Comparison of ENCODE assay signal across 1 cellular context in genomic region chr5:473344-474192, GRCh38.
TF ChIP-seq lines count a peak whose summit lies in the region.

No MANE protein-coding gene starts in this region.

TF ChIP-seq in HepG2, 621 proteins besides CTCF, POLR2A, EP300 and RAD21 (continued from another document and continues in another):
- TF ChIP-seq, protein P1, sequence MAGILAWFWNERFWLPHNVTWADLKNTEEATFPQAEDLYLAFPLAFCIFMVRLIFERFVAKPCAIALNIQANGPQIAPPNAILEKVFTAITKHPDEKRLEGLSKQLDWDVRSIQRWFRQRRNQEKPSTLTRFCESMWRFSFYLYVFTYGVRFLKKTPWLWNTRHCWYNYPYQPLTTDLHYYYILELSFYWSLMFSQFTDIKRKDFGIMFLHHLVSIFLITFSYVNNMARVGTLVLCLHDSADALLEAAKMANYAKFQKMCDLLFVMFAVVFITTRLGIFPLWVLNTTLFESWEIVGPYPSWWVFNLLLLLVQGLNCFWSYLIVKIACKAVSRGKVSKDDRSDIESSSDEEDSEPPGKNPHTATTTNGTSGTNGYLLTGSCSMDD (CRISPR knock-in tag; IDR thresholded peaks at IDR 0.05): no peak
- TF ChIP-seq IKZF4 (CRISPR knock-in tag; IDR thresholded peaks at IDR 0.05; ENCODE audit: borderline replicate concordance, low read depth, not compliant biosample characterization): peak; percentile 7
- 0 out of 2 replicates have a peak, but pooled peaks have one; percentile 38 for TF ChIP-seq ZBTB39 (CRISPR knock-in tag; IDR thresholded peaks at IDR 0.05)
- no peak for TF ChIP-seq POLR2G (IDR thresholded peaks at IDR 0.05; ENCODE audit: low read depth, low read length)
- no peak for TF ChIP-seq ZFP1 (CRISPR knock-in tag; IDR thresholded peaks at IDR 0.05)
- no peak for TF ChIP-seq CEBPG (CRISPR knock-in tag; IDR thresholded peaks at IDR 0.05)
- TF ChIP-seq ZNF572 (CRISPR knock-in tag; IDR thresholded peaks at IDR 0.05): 0 out of 2 replicates have a peak, but pooled peaks have one; percentile 44
- TF ChIP-seq ZNF24 (IDR thresholded peaks at IDR 0.05): no peak
- TF ChIP-seq POGZ (CRISPR knock-in tag; IDR thresholded peaks at IDR 0.05): no peak
- no peak for TF ChIP-seq ZNF446 (CRISPR knock-in tag; IDR thresholded peaks at IDR 0.05)
- TF ChIP-seq TBX2 (CRISPR knock-in tag; IDR thresholded peaks at IDR 0.05; ENCODE audit: borderline replicate concordance): peak; percentile 33; the same call in 1 of the 2 replicates
- no peak for TF ChIP-seq ZNF747 (CRISPR knock-in tag; IDR thresholded peaks at IDR 0.05; ENCODE audit: borderline replicate concordance)
- TF ChIP-seq DMTF1 (CRISPR knock-in tag; IDR thresholded peaks at IDR 0.05): no peak
- TF ChIP-seq NFKBIZ (CRISPR knock-in tag; IDR thresholded peaks at IDR 0.05): no peak
- TF ChIP-seq KDM1A (CRISPR knock-in tag; IDR thresholded peaks at IDR 0.05): no peak
- TF ChIP-seq, protein P2, sequence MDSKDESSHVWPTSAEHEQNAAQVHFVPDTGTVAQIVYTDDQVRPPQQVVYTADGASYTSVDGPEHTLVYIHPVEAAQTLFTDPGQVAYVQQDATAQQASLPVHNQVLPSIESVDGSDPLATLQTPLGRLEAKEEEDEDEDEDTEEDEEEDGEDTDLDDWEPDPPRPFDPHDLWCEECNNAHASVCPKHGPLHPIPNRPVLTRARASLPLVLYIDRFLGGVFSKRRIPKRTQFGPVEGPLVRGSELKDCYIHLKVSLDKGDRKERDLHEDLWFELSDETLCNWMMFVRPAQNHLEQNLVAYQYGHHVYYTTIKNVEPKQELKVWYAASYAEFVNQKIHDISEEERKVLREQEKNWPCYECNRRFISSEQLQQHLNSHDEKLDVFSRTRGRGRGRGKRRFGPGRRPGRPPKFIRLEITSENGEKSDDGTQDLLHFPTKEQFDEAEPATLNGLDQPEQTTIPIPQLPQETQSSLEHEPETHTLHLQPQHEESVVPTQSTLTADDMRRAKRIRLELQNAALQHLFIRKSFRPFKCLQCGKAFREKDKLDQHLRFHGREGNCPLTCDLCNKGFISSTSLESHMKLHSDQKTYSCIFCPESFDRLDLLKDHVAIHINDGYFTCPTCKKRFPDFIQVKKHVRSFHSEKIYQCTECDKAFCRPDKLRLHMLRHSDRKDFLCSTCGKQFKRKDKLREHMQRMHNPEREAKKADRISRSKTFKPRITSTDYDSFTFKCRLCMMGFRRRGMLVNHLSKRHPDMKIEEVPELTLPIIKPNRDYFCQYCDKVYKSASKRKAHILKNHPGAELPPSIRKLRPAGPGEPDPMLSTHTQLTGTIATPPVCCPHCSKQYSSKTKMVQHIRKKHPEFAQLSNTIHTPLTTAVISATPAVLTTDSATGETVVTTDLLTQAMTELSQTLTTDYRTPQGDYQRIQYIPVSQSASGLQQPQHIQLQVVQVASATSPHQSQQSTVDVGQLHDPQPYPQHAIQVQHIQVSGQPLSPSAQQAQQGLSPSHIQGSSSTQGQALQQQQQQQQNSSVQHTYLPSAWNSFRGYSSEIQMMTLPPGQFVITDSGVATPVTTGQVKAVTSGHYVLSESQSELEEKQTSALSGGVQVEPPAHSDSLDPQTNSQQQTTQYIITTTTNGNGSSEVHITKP (CRISPR knock-in tag; IDR thresholded peaks at IDR 0.05; ENCODE audit: low read depth): no peak
- TF ChIP-seq, protein P3, sequence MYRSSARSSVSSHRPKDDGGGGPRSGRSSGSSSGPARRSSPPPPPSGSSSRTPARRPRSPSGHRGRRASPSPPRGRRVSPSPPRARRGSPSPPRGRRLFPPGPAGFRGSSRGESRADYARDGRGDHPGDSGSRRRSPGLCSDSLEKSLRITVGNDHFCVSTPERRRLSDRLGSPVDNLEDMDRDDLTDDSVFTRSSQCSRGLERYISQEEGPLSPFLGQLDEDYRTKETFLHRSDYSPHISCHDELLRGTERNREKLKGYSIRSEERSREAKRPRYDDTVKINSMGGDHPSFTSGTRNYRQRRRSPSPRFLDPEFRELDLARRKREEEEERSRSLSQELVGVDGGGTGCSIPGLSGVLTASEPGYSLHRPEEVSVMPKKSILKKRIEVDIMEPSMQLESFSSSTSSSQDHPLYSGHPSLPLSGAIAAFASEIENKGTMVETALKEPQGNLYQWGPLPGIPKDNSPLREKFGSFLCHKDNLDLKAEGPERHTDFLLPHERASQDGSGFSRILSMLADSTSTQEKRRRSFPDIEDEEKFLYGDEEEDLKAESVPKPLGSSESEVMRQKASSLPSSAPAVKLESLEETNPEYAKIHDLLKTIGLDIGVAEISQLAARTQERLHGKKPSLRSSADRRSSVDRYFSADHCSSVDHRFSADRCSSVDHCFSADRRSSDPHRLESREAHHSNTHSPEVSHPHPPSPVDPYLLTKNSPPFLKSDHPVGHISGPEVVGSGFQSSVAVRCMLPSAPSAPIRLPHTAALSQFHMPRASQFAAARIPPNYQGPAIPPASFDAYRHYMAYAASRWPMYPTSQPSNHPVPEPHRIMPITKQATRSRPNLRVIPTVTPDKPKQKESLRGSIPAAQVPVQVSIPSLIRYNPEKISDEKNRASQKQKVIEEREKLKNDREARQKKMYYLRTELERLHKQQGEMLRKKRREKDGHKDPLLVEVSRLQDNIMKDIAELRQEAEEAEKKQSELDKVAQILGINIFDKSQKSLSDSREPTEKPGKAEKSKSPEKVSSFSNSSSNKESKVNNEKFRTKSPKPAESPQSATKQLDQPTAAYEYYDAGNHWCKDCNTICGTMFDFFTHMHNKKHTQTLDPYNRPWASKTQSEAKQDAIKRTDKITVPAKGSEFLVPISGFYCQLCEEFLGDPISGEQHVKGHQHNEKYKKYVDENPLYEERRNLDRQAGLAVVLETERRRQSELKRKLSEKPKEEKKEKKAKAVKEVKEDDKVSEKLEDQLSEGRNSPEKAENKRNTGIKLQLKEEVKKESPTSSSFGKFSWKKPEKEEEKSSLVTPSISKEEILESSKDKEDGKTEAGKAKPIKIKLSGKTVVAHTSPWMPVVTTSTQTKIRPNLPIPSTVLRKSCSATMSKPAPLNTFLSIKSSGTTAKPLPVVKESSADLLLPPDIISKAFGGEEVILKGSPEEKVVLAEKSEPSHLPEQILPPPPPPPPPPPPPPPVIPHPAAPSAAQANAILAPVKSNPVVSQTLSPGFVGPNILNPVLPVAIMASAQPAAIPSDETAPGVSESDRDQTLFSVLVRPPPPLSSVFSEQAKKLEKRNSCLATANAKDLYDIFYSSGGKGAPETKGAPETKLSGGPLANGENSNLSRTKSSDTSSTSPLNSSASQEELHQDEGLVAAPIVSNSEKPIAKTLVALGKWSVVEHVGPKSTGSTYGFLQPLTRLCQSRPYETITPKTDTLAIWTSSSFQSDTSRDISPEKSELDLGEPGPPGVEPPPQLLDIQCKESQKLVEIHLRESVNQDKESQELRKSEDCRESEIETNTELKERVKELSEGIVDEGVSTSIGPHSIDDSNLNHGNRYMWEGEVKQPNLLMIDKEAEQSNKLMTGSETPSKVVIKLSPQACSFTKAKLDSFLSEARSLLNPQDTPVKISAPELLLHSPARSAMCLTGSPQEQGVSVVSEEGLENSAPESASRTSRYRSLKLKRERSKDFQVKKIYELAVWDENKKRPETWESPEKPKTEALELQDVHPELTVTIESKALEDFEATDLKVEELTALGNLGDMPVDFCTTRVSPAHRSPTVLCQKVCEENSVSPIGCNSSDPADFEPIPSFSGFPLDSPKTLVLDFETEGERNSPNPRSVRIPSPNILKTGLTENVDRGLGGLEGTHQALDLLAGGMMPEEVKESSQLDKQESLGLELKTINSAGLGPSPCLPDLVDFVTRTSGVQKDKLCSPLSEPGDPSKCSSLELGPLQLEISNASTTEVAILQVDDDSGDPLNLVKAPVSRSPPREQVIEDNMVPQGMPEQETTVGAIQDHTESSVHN (CRISPR knock-in tag; IDR thresholded peaks at IDR 0.05): no peak
- TF ChIP-seq ZNF616 (CRISPR knock-in tag; IDR thresholded peaks at IDR 0.05; ENCODE audit: low read depth): no peak
- no peak for TF ChIP-seq HMGA1 (CRISPR knock-in tag; conservative IDR thresholded peaks at IDR 0.05)
- TF ChIP-seq ZNF281 (CRISPR knock-in tag; IDR thresholded peaks at IDR 0.05; ENCODE audit: borderline replicate concordance): no peak
- TF ChIP-seq SYNCRIP (IDR thresholded peaks at IDR 0.05; ENCODE audit: insufficient read depth, low read depth, low read length): no peak
- no peak for TF ChIP-seq HDAC1 (CRISPR knock-in tag; IDR thresholded peaks at IDR 0.05)
- TF ChIP-seq ZNF143 (CRISPR knock-in tag; IDR thresholded peaks at IDR 0.05): no peak
- TF ChIP-seq ESRRA (CRISPR knock-in tag; IDR thresholded peaks at IDR 0.05; ENCODE audit: low read depth): 0 out of 2 replicates have a peak, but pooled peaks have one; percentile 34
- TF ChIP-seq PAX8 (CRISPR knock-in tag; IDR thresholded peaks at IDR 0.05; ENCODE audit: borderline replicate concordance): no peak
- TF ChIP-seq, protein P4, sequence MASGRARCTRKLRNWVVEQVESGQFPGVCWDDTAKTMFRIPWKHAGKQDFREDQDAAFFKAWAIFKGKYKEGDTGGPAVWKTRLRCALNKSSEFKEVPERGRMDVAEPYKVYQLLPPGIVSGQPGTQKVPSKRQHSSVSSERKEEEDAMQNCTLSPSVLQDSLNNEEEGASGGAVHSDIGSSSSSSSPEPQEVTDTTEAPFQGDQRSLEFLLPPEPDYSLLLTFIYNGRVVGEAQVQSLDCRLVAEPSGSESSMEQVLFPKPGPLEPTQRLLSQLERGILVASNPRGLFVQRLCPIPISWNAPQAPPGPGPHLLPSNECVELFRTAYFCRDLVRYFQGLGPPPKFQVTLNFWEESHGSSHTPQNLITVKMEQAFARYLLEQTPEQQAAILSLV (CRISPR knock-in tag; IDR thresholded peaks at IDR 0.05; ENCODE audit: borderline replicate concordance): 0 out of 2 replicates have a peak, but pooled peaks have one; percentile 6
- no peak for TF ChIP-seq POLR2AphosphoS2 (IDR thresholded peaks at IDR 0.05; ENCODE audit: low read depth, low read length)
- TF ChIP-seq PAWR (CRISPR knock-in tag; IDR thresholded peaks at IDR 0.05; ENCODE audit: borderline replicate concordance): no peak
- TF ChIP-seq SRF (IDR thresholded peaks at IDR 0.05; ENCODE audit: low read depth, low read length): no peak
- peak; percentile 49; the same call in 1 of the 2 replicates for TF ChIP-seq PHF8 (CRISPR knock-in tag; IDR thresholded peaks at IDR 0.05)
- no peak for TF ChIP-seq HOXA3 (CRISPR knock-in tag; IDR thresholded peaks at IDR 0.05)
- TF ChIP-seq, protein P5, sequence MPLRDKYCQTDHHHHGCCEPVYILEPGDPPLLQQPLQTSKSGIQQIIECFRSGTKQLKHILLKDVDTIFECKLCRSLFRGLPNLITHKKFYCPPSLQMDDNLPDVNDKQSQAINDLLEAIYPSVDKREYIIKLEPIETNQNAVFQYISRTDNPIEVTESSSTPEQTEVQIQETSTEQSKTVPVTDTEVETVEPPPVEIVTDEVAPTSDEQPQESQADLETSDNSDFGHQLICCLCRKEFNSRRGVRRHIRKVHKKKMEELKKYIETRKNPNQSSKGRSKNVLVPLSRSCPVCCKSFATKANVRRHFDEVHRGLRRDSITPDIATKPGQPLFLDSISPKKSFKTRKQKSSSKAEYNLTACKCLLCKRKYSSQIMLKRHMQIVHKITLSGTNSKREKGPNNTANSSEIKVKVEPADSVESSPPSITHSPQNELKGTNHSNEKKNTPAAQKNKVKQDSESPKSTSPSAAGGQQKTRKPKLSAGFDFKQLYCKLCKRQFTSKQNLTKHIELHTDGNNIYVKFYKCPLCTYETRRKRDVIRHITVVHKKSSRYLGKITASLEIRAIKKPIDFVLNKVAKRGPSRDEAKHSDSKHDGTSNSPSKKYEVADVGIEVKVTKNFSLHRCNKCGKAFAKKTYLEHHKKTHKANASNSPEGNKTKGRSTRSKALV (CRISPR knock-in tag; IDR thresholded peaks at IDR 0.05): peak; percentile 97
- TF ChIP-seq ZSCAN25 (CRISPR knock-in tag; IDR thresholded peaks at IDR 0.05): no peak
- no peak for TF ChIP-seq RCOR2 (CRISPR knock-in tag; IDR thresholded peaks at IDR 0.05)
- peak; percentile 25 for TF ChIP-seq RBM39 (IDR thresholded peaks at IDR 0.05; ENCODE audit: low read depth, low read length, poor library complexity, severe bottlenecking)
- no peak for TF ChIP-seq RFX1 (IDR thresholded peaks at IDR 0.05)
